Comparison of ENCODE assay signal across 22 cellular contexts in the genomic region with DNA sequence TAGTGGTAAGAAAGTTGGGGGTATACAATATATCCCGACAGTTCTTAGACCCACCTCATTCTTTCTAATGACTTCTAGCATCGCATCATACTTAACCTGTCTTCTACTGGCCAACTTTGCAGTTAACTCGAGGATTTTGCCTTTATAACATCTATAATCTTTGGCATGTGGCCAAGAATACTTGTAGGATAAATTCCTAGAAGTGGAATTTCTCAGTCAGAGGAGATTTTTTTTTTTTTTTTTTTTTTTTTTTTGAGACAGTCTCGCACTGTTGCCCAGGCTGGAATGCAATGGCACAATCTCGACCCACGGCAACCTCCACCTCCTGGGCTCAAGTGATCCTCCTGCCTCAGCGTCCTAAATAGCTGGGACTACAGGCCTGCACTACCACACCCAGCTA.
A peak's percentile ranks its signal among the peaks of the same experiment; 100 is the strongest.
DNase-seq lines count a peak whose midpoint lies in the region; ATAC-seq and TF ChIP-seq lines count a peak whose summit lies in the region.
"Had no signal": no experiment of that assay in that cellular context is flagged by ENCODE, and none has a peak within 500 bp of the region (broad histone marks: within the 10 kb centered on the region; RNA-seq: fewer than 3 reads in every experiment).

No MANE protein-coding gene starts in this region.

- H3K36me3 Mint-ChIP-seq in activated T-cell treated with anti-CD3 and anti-CD28 coated beads, Interleukin-2, amount 50 U/mL, for 72 hours (ENCODE audit: insufficient read depth in 2 of 2), result no peaks in the 10 kb centered on the region

- DNase-seq in AG10803 (ENCODE audit: low read depth) (peak; percentile 54), HCEC 1CT (peak; percentile 17), astrocyte of the spinal cord (ENCODE audit: low read depth, low spot score) (peak; percentile 38), iris pigment epithelial cell (ENCODE audit: low read depth) (peak; percentile 54), NCI-H1417 (lab: John Stamatoyannopoulos, UW) (no peak), NCI-H187 treated with DMSO at 0.1 percent for 48 hours (lab: John Stamatoyannopoulos, UW) (no peak), germinal center (ENCODE audit: low spot score) (no peak)
- DNase-seq in activated T-cell treated with anti-CD3 and anti-CD28 coated beads, Interleukin-2, amount 50 U/mL, for 72 hours, result no peak
- DNase-seq: activated CD8-positive, alpha-beta T cell treated with anti-CD3 and anti-CD28 coated beads, Interleukin-2, amount 10 ng/mL, durations not matched to agents 7 days and 5 days; activated naive CD8-positive, alpha-beta T cell treated with anti-CD3 and anti-CD28 coated beads, Interleukin-2, amount 50 U/mL, for 24 hours; DMS79 treated with DMSO at 0.1 percent for 48 hours; erythroblast; H7; NCI-H2081; SHP77; stimulated activated CD4-positive, alpha-beta T cell treated with anti-CD3 and anti-CD28 coated beads, Interleukin-4, amount 100 ng/mL, for 24 hours; stimulated activated CD8-positive, alpha-beta memory T cell treated with anti-CD3 and anti-CD28 coated beads, Interleukin-4, amount 100 ng/mL, for 48 hours; T-helper 17 cell had no signal

- no peak for ATAC-seq in activated T-cell treated with anti-CD3 and anti-CD28 coated beads, Interleukin-2, amount 50 U/mL, for 72 hours (replicated peaks in 1 of 2)
- ATAC-seq: activated CD8-positive, alpha-beta T cell treated with anti-CD3 and anti-CD28 coated beads, Interleukin-2, amount 10 ng/mL, durations not matched to agents 7 days and 5 days; activated naive CD8-positive, alpha-beta T cell treated with anti-CD3 and anti-CD28 coated beads, Interleukin-2, amount 50 U/mL, for 24 hours; T-helper 17 cell; WTC11 had no signal

- no peak overlapping the region for H3K27ac Mint-ChIP-seq in activated T-cell treated with anti-CD3 and anti-CD28 coated beads, Interleukin-2, amount 50 U/mL, for 72 hours
- H3K27ac Mint-ChIP-seq: activated CD8-positive, alpha-beta T cell treated with anti-CD3 and anti-CD28 coated beads, Interleukin-2, amount 10 ng/mL, durations not matched to agents 7 days and 5 days; activated naive CD8-positive, alpha-beta T cell treated with anti-CD3 and anti-CD28 coated beads, Interleukin-2, amount 50 U/mL, for 24 hours; activated T-helper 1 cell treated with anti-CD3 and anti-CD28 coated beads, Interleukin-12 subunit alpha, Interleukin-12 subunit beta, Interleukin-2, Interleukin-4 antibody, amounts not matched to agents 30 ng/mL and 10 ng/mL and 1 ng/mL, durations not matched to agents 14 hours and 24 hours and 36 hours; T-helper 17 cell; WTC11 had no signal

- no peak overlapping the region for H3K4me3 Mint-ChIP-seq in activated T-cell treated with anti-CD3 and anti-CD28 coated beads, Interleukin-2, amount 50 U/mL, for 72 hours
- H3K4me3 Mint-ChIP-seq: activated CD8-positive, alpha-beta T cell treated with anti-CD3 and anti-CD28 coated beads, Interleukin-2, amount 10 ng/mL, durations not matched to agents 7 days and 5 days; activated naive CD8-positive, alpha-beta T cell treated with anti-CD3 and anti-CD28 coated beads, Interleukin-2, amount 50 U/mL, for 24 hours; activated T-helper 1 cell treated with anti-CD3 and anti-CD28 coated beads, Interleukin-12 subunit alpha, Interleukin-12 subunit beta, Interleukin-2, Interleukin-4 antibody, amounts not matched to agents 30 ng/mL and 10 ng/mL and 1 ng/mL, durations not matched to agents 14 hours and 24 hours and 36 hours; T-helper 17 cell; WTC11 had no signal

- TF ChIP-seq CTCF in AG10803 (conservative IDR thresholded peaks at IDR 0.05; ENCODE audit: low read length), result no peak
- no peak for TF ChIP-seq CTCF in astrocyte of the spinal cord (IDR thresholded peaks at IDR 0.05; ENCODE audit: low read depth, low read length)

- in situ Hi-C loops in astrocyte of the spinal cord (cut with HindIII; ENCODE audit: low sequenced_read_pairs), result no loop called here

- no peak overlapping the region for H3K4me3 ChIP-seq in AG10803 (ENCODE audit: low read length)
- no peak overlapping the region for H3K4me3 ChIP-seq in astrocyte of the spinal cord (ENCODE audit: low read depth, low read length)
- H3K4me3 ChIP-seq: BLaER1, coronary artery had no signal

- no peaks in the 10 kb centered on the region for H3K27me3 Mint-ChIP-seq in activated T-cell treated with anti-CD3 and anti-CD28 coated beads, Interleukin-2, amount 50 U/mL, for 72 hours (ENCODE audit: low read depth)
- H3K27me3 Mint-ChIP-seq: activated naive CD8-positive, alpha-beta T cell treated with anti-CD3 and anti-CD28 coated beads, Interleukin-2, amount 50 U/mL, for 24 hours had no signal

- no peaks in the 10 kb centered on the region for H3K9me3 Mint-ChIP-seq in activated T-cell treated with anti-CD3 and anti-CD28 coated beads, Interleukin-2, amount 50 U/mL, for 72 hours
- H3K9me3 Mint-ChIP-seq: activated naive CD8-positive, alpha-beta T cell treated with anti-CD3 and anti-CD28 coated beads, Interleukin-2, amount 50 U/mL, for 24 hours; activated T-helper 1 cell treated with anti-CD3 and anti-CD28 coated beads, Interleukin-12 subunit alpha, Interleukin-12 subunit beta, Interleukin-2, Interleukin-4 antibody, amounts not matched to agents 30 ng/mL and 10 ng/mL and 1 ng/mL, durations not matched to agents 14 hours and 24 hours and 36 hours had no signal

- no peaks in the 10 kb centered on the region for H3K4me1 Mint-ChIP-seq in activated T-cell treated with anti-CD3 and anti-CD28 coated beads, Interleukin-2, amount 50 U/mL, for 72 hours (ENCODE audit: low read depth)
- H3K4me1 Mint-ChIP-seq: activated naive CD8-positive, alpha-beta T cell treated with anti-CD3 and anti-CD28 coated beads, Interleukin-2, amount 50 U/mL, for 24 hours had no signal

Comparison
In these comparisons a context has a peak if more than half of its experiments do, and no peak if none do; other contexts are left out.
1. DNase-seq: peak in AG10803 (single experiment), HCEC 1CT (single experiment), astrocyte of the spinal cord (single experiment) and iris pigment epithelial cell (single experiment); none in NCI-H1417 (0 of 3), NCI-H187 treated with DMSO at 0.1 percent for 48 hours (single experiment), germinal center (single experiment) and activated T-cell treated with anti-CD3 and anti-CD28 coated beads, Interleukin-2, amount 50 U/mL, for 72 hours (0 of 2).